ENCODE assay signal across 11 cellular contexts in the genomic region with DNA sequence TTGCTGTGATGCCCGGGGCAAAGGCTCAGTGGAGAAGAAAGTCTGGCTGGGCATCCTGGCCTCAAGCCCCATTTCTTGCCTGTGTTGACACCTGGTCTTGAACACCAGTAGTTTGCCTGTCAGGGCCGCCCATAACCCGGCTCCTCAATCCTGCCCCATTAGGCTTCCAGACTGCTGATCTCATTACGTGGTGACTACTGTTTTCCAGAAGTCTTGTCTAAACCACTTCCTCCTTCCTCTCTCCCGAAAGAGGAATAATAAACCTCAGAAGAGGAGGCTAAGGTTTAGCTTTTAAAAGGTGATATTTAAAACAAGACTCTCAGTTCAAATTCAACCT.
DNase-seq lines count a peak whose midpoint lies in the region; ATAC-seq and TF ChIP-seq lines count a peak whose summit lies in the region.
"Had no signal": no experiment of that assay in that cellular context is flagged by ENCODE, and none has a peak within 500 bp of the region (broad histone marks: within the 10 kb centered on the region; RNA-seq: fewer than 3 reads in every experiment).

No MANE protein-coding gene starts in this region.

- DNase-seq in AG20443 (ENCODE audit: low spot score) (peak; percentile 68), HFFc6 (peak; percentile 66), kidney tubule cell (ENCODE audit: low spot score) (peak; percentile 92), COLO829 (ENCODE audit: low spot score) (no peak), SKM-1 treated with dmso at 0.1 percent for 144 hours (lab: John Stamatoyannopoulos, UW; ENCODE audit: unreplicated experiment) (no peak), aorta (no peak), NCI-H1694 treated with DMSO at 0.1 percent for 48 hours (lab: John Stamatoyannopoulos, UW) (no peak)
- DNase-seq: effector CD8-positive, alpha-beta T cell had no signal

- peaks cover 26% of the 10 kb centered on the region for H3K36me3 Mint-ChIP-seq in HFFc6 (ENCODE audit: low read depth)
- H3K36me3 Mint-ChIP-seq in activated T-helper 17 cell treated with anti-CD3 and anti-CD28 coated beads, Interleukin-2, amount 50 U/mL, for 72 hours (ENCODE audit: low read depth) = peaks cover 12% of the 10 kb centered on the region

- H3K9me3 ChIP-seq in aorta (ENCODE audit: control insufficient read depth, low read length) = peaks cover 2% of the 10 kb centered on the region
- H3K9me3 ChIP-seq: thoracic aorta had no signal

- peaks cover 22% of the 10 kb centered on the region for H3K27me3 Mint-ChIP-seq in HFFc6 (ENCODE audit: insufficient read depth)
- no peaks in the 10 kb centered on the region for H3K27me3 Mint-ChIP-seq in activated T-helper 17 cell treated with anti-CD3 and anti-CD28 coated beads, Interleukin-2, amount 50 U/mL, for 72 hours

- TF ChIP-seq CTCF in HFFc6 (IDR thresholded peaks at IDR 0.05) = no peak

- peaks cover 75% of the 10 kb centered on the region for H3K4me1 Mint-ChIP-seq in HFFc6 (ENCODE audit: low read depth)
- peaks cover 41% of the 10 kb centered on the region for H3K4me1 Mint-ChIP-seq in activated T-helper 17 cell treated with anti-CD3 and anti-CD28 coated beads, Interleukin-2, amount 50 U/mL, for 72 hours

- H3K27me3 ChIP-seq in aorta (ENCODE audit: control insufficient read depth in 1 of 2, insufficient read depth in 2 of 2, low read length in 1 of 2) = no peaks in the 10 kb centered on the region

- H3K27ac ChIP-seq in aorta (ENCODE audit: low read depth in 1 of 2, low read length in 2 of 2) = peak overlapping the region in 1 of 2 donors; percentile 2
- H3K27ac ChIP-seq: thoracic aorta had no signal

- peak overlapping the region; percentile 90 for H3K27ac Mint-ChIP-seq in HFFc6
- peak overlapping the region; percentile 20 for H3K27ac Mint-ChIP-seq in activated T-helper 17 cell treated with anti-CD3 and anti-CD28 coated beads, Interleukin-2, amount 50 U/mL, for 72 hours

- no peak overlapping the region for H3K4me3 ChIP-seq in aorta (ENCODE audit: low read length in 2 of 2)
- H3K4me3 ChIP-seq: PC-9, thoracic aorta had no signal

- H3K9me3 Mint-ChIP-seq in HFFc6 = peaks cover 5% of the 10 kb centered on the region; the same call in 1 of the 2 replicates
- peaks cover 7% of the 10 kb centered on the region for H3K9me3 Mint-ChIP-seq in activated T-helper 17 cell treated with anti-CD3 and anti-CD28 coated beads, Interleukin-2, amount 50 U/mL, for 72 hours

- no peaks in the 10 kb centered on the region for H3K36me3 ChIP-seq in aorta (ENCODE audit: control insufficient read depth in 1 of 2, insufficient read depth in 2 of 2, low read length in 1 of 2)
- H3K36me3 ChIP-seq: thoracic aorta had no signal

- 76 to 83% methylated on average over 5 of the region's 5 CpGs for WGBS in aorta, 2 donors

- no peaks in the 10 kb centered on the region for H3K4me1 ChIP-seq in aorta (ENCODE audit: control insufficient read depth in 1 of 2, insufficient read depth in 2 of 2, low read length in 2 of 2)

- peak overlapping the region; percentile 33; the same call in 1 of the 2 replicates for H3K4me3 Mint-ChIP-seq in HFFc6
- H3K4me3 Mint-ChIP-seq in activated T-helper 17 cell treated with anti-CD3 and anti-CD28 coated beads, Interleukin-2, amount 50 U/mL, for 72 hours = peak overlapping the region; percentile 53

- ATAC-seq in activated T-helper 17 cell treated with anti-CD3 and anti-CD28 coated beads, Interleukin-2, amount 50 U/mL, for 72 hours (replicated peaks) = no peak
- ATAC-seq in aorta (ENCODE audit: low FRiP score) = no peak

- intact Hi-C loops in aorta (cut with DNase I) = no loop called here

Comparison
In these comparisons a context has a peak if more than half of its experiments do, and no peak if none do; other contexts are left out.
1. DNase-seq: peak in AG20443 (single experiment), HFFc6 (single experiment) and kidney tubule cell (single experiment); none in COLO829 (single experiment), SKM-1 treated with dmso at 0.1 percent for 144 hours (single experiment), aorta (0 of 2) and NCI-H1694 treated with DMSO at 0.1 percent for 48 hours (single experiment).